ENCODE assay signal across 8 cellular contexts in the genomic region with DNA sequence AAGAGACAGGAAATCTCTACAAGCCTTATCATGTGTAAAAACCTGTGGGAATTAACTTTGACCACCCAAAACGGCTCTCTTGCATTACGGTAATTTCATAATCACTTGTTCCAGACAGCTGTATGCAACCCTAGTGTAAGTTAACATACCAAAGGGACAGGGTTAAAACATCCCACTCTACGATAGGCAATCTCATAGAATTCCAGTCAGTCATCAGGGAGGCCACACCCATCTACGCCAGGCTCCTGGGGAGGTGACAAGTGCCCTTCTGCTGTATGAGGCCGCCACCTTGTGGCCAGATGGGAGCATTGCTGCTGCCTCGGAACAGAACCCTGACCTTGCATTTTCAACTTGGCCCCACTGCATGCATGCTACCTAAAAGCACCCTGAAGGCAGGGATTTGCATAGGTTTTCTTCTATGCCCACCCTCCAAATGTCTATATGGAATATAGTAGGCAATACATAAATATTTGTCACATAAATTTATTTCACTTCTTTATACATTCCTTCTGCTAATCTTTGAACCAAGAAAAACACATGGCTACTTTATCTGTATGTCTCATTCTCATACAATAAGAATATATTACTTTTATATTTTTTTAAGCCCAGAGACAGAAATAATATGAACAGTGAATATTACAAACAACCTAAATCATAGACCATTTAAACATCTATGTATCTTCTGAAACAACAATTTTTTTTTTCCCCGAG. TPM values are rescaled to one million over a fixed set of nuclear protein-coding genes. Genes with fewer than 3 reads are reported as not detected.
DNase-seq lines count a peak whose midpoint lies in the region; ATAC-seq and TF ChIP-seq lines count a peak whose summit lies in the region.

No MANE protein-coding gene starts in this region.

- H3K27ac ChIP-seq in PC-3 (ENCODE audit: low read length) (peak overlapping the region; percentile 68), esophagus muscularis mucosa (replicated peaks in 1 of 4) (no peak overlapping the region)

- ATAC-seq in GM21360 (IDR thresholded peaks at IDR 0.05; ENCODE audit: unreplicated experiment) (peak; percentile 79), PC-3 (peak; percentile 78)
- peak; percentile 95 to 97 for ATAC-seq in naive thymus-derived CD8-positive, alpha-beta T cell
- ATAC-seq in stimulated activated memory B cell treated with anti-CD40 and anti-IgM and Interleukin-4, amounts not matched to agents 10 μg/mL and 1 μg/mL and 100 μg/mL, for 72 hours = peak; percentile 93

- intact Hi-C loops in PC-3 (cut with micrococcal nuclease) = loop anchor here (5.0 to 10.0 kb wide), 2 partner anchors 314 to 332 kb away; no protein-coding TSS in a partner anchor
- intact Hi-C loops in esophagus muscularis mucosa (cut with DNase I) = no loop called here

- H3K9me3 ChIP-seq in BE2C (no peaks in the 10 kb centered on the region), PC-3 (ENCODE audit: low read length) (no peaks in the 10 kb centered on the region), esophagus muscularis mucosa (no peaks in the 10 kb centered on the region)

- H3K27ac Mint-ChIP-seq in naive thymus-derived CD8-positive, alpha-beta T cell = peak overlapping the region in 7 of 10 donors; percentile 19 to 90 (median 79)
- no peak overlapping the region for H3K27ac Mint-ChIP-seq in stimulated activated memory B cell treated with anti-CD40 and anti-IgM and Interleukin-4, amounts not matched to agents 10 μg/mL and 1 μg/mL and 100 μg/mL, for 72 hours

- H3K36me3 Mint-ChIP-seq in naive thymus-derived CD8-positive, alpha-beta T cell = no peaks in the 10 kb centered on the region
- H3K36me3 Mint-ChIP-seq in stimulated activated memory B cell treated with anti-CD40 and anti-IgM and Interleukin-4, amounts not matched to agents 10 μg/mL and 1 μg/mL and 100 μg/mL, for 72 hours = no peaks in the 10 kb centered on the region

- H3K79me2 ChIP-seq in PC-3 (ENCODE audit: low read length) = no peaks in the 10 kb centered on the region

- DNase-seq in BE2C = peak; percentile 92
- peak; percentile 94 to 95 for DNase-seq in Kasumi-1 (lab: John Stamatoyannopoulos, UW)
- DNase-seq in PC-3 = peak; percentile 95
- peak; percentile 82 for DNase-seq in activated T-cell treated with anti-CD3 and anti-CD28 coated beads for 4 hours
- DNase-seq in esophagus muscularis mucosa (ENCODE audit: extremely low spot score) = peak; percentile 97
- DNase-seq in naive thymus-derived CD8-positive, alpha-beta T cell = peak; percentile 74 to 92 (median 82)

- TF ChIP-seq POLR2A in esophagus muscularis mucosa (IDR thresholded peaks at IDR 0.05; ENCODE audit: low read depth) = no peak

- H3K9me2 ChIP-seq in PC-3 (replicated peaks; ENCODE audit: low read length) = no peaks in the 10 kb centered on the region

- peak overlapping the region in 5 of 10 donors; percentile 13 to 60 (median 25) for H3K4me3 Mint-ChIP-seq in naive thymus-derived CD8-positive, alpha-beta T cell
- no peak overlapping the region for H3K4me3 Mint-ChIP-seq in stimulated activated memory B cell treated with anti-CD40 and anti-IgM and Interleukin-4, amounts not matched to agents 10 μg/mL and 1 μg/mL and 100 μg/mL, for 72 hours

- TF ChIP-seq CTCF in BE2C (IDR thresholded peaks at IDR 0.05; ENCODE audit: low read depth, low read length) = peak; percentile 99
- peak; percentile 99 for TF ChIP-seq CTCF in PC-3 (conservative IDR thresholded peaks at IDR 0.05; ENCODE audit: low read depth, low read length)
- TF ChIP-seq CTCF in esophagus muscularis mucosa (IDR thresholded peaks at IDR 0.05) = peak; percentile 99 to 100 (median 99)

- peaks cover 15 to 22% (median 15%) of the 10 kb centered on the region in 4 donors for H3K4me1 Mint-ChIP-seq in naive thymus-derived CD8-positive, alpha-beta T cell
- H3K4me1 Mint-ChIP-seq in stimulated activated memory B cell treated with anti-CD40 and anti-IgM and Interleukin-4, amounts not matched to agents 10 μg/mL and 1 μg/mL and 100 μg/mL, for 72 hours = peaks cover 18% of the 10 kb centered on the region

- H2AFZ ChIP-seq in PC-3 (ENCODE audit: low read length) = no peak overlapping the region

- BruUV-seq in PC-3 (replicated peaks; lab: Mats Ljungman, UMichigan) = no TSS peak

- H3K4me3 ChIP-seq in BE2C (ENCODE audit: low read depth, low read length) (no peak overlapping the region), PC-3 (ENCODE audit: low read length) (peak overlapping the region; percentile 21; the same call in 1 of the 2 replicates), esophagus muscularis mucosa (no peak overlapping the region)

- peak overlapping the region; percentile 73 for H3K4me2 ChIP-seq in PC-3 (ENCODE audit: low read length)

- CTCF ChIA-PET in PC-3 (lab: Charles Lee) = no interaction called here

- H3F3A ChIP-seq in PC-3 (ENCODE audit: low read length, unreplicated experiment) = peaks cover 5% of the 10 kb centered on the region

- no peak for TF ChIP-seq EP300 in esophagus muscularis mucosa (IDR thresholded peaks at IDR 0.05)

- H3K36me3 ChIP-seq in BE2C (no peaks in the 10 kb centered on the region), PC-3 (ENCODE audit: low read depth, low read length) (no peaks in the 10 kb centered on the region), esophagus muscularis mucosa (no peaks in the 10 kb centered on the region)

- H3K9me3 Mint-ChIP-seq in naive thymus-derived CD8-positive, alpha-beta T cell = no peaks in the 10 kb centered on the region
- H3K9me3 Mint-ChIP-seq in stimulated activated memory B cell treated with anti-CD40 and anti-IgM and Interleukin-4, amounts not matched to agents 10 μg/mL and 1 μg/mL and 100 μg/mL, for 72 hours = no peaks in the 10 kb centered on the region

- peaks cover 0 to 5% (median 0%) of the 10 kb centered on the region in 5 donors for H3K27me3 Mint-ChIP-seq in naive thymus-derived CD8-positive, alpha-beta T cell
- peaks cover 13% of the 10 kb centered on the region for H3K27me3 Mint-ChIP-seq in stimulated activated memory B cell treated with anti-CD40 and anti-IgM and Interleukin-4, amounts not matched to agents 10 μg/mL and 1 μg/mL and 100 μg/mL, for 72 hours

- POLR2A ChIA-PET in PC-3 (lab: Charles Lee; ENCODE audit: unreplicated experiment) = no interaction called here
- POLR2A ChIA-PET in naive thymus-derived CD8-positive, alpha-beta T cell (lab: Charles Lee) = interaction anchor here (0.6 to 1.6 kb wide), 2 partner anchors 10 to 14 kb away, joined by 3 read pairs; no protein-coding TSS in a partner anchor

- H3K4me1 ChIP-seq in BE2C (no peaks in the 10 kb centered on the region), PC-3 (ENCODE audit: insufficient read depth, low read length) (peaks cover 21% of the 10 kb centered on the region), esophagus muscularis mucosa (peaks cover 10 to 16% (median 15%) of the 10 kb centered on the region in 4 donors)

- H3K9ac ChIP-seq in PC-3 (ENCODE audit: low read length) = peak overlapping the region; percentile 42; the same call in 1 of the 2 replicates

- H3K27me3 ChIP-seq in BE2C = no peaks in the 10 kb centered on the region
- no peaks in the 10 kb centered on the region for H3K27me3 ChIP-seq in PC-3 (ENCODE audit: low read length)
- no peaks in the 10 kb centered on the region for H3K27me3 ChIP-seq in esophagus muscularis mucosa

- no peaks in the 10 kb centered on the region for H4K20me1 ChIP-seq in PC-3 (ENCODE audit: low read length)

- 23% methylated on average over 7 of the region's 7 CpGs for WGBS in esophagus muscularis mucosa

RNA-seq across cellular contexts. Expression of gene HSF2BP, which starts 12.6 kb away (rescaled TPM):
- 2.0 TPM for polyA plus RNA-seq in BE2C (2012; ENCODE audit: insufficient read depth, insufficient read length, low read depth)
- total RNA-seq in PC-3 (2014; rRNA removed) = 1.2 and 2.4 TPM in 2 replicates
- total RNA-seq in esophagus muscularis mucosa = 1 to 10 TPM in 1 of 4 donors, under 1 TPM in 2, not detected in 1; 0.63 to 1.2 (median 0.66) TPM
- total RNA-seq in naive thymus-derived CD8-positive, alpha-beta T cell = under 1 TPM; 0.66 to 0.68 TPM
- polyA plus RNA-seq in naive thymus-derived CD8-positive, alpha-beta T cell = under 1 TPM; 0.22 to 0.64 (median 0.29) TPM

RNA-seq across cellular contexts. Expression of gene RRP1B, which starts 12.7 kb away (rescaled TPM):
- 28.6 TPM for polyA plus RNA-seq in BE2C (2012; ENCODE audit: insufficient read depth, insufficient read length, low read depth)
- total RNA-seq in PC-3 (2014; rRNA removed) = 44.2 and 53.0 TPM in 2 replicates
- 10 to 100 TPM; 17.4 to 22.0 (median 20.8) TPM for total RNA-seq in esophagus muscularis mucosa
- 10 to 100 TPM; 39.6 to 39.9 TPM for total RNA-seq in naive thymus-derived CD8-positive, alpha-beta T cell
- 10 to 100 TPM; 29.0 to 48.4 (median 36.1) TPM for polyA plus RNA-seq in naive thymus-derived CD8-positive, alpha-beta T cell
